14 cellular contexts compared by ENCODE assay signal in the genomic region with DNA sequence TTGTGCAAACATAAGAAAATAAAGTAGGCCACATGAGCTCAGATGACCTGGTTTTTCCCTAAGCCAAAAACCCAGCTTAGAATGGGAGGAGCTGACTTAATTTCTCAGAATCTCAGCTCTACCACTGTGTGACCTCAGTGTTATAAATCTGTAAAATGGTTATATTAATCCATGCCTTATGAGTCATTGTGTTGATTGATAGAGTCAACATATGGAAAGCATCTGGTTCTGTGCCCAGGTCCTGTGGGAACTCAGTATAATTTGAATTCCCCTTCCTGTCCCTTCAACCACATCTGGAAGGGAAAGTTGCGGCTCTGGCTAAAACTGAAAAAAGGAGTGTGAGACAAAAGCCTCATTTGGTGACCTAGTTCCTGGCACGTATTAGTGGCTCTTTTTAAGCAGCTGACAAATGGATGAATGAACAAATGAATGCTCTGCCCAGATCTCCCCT. TPM values are rescaled to one million over a fixed set of nuclear protein-coding genes. Genes with fewer than 3 reads are reported as not detected.
DNase-seq lines count a peak whose midpoint lies in the region; ATAC-seq and TF ChIP-seq lines count a peak whose summit lies in the region.
"Had no signal": no experiment of that assay in that cellular context is flagged by ENCODE, and none has a peak within 500 bp of the region (broad histone marks: within the 10 kb centered on the region; RNA-seq: fewer than 3 reads in every experiment).

No MANE protein-coding gene starts in this region.

- no peak for TF ChIP-seq CTCF in natural killer cell (IDR thresholded peaks at IDR 0.05)

- peak; percentile 46 for ATAC-seq in activated CD8-positive, alpha-beta memory T cell treated with anti-CD3 and anti-CD28 coated beads, Interleukin-2, amount 10 ng/mL, durations not matched to agents 7 days and 5 days
- ATAC-seq in GM19463 (IDR thresholded peaks at IDR 0.05; ENCODE audit: unreplicated experiment): peak; percentile 30
- peak; percentile 90 for ATAC-seq in activated T-helper 17 cell treated with anti-CD3 and anti-CD28 coated beads, Interleukin-2, amount 50 U/mL, for 72 hours (replicated peaks)
- peak in 2 of 3 donors; percentile 52 to 53 for ATAC-seq in natural killer cell
- ATAC-seq in GM21786 (IDR thresholded peaks at IDR 0.05; ENCODE audit: unreplicated experiment): no peak
- ATAC-seq in GM18498 (IDR thresholded peaks at IDR 0.05; ENCODE audit: unreplicated experiment): no peak
- ATAC-seq: gastrocnemius medialis had no signal

- no peak overlapping the region for H3K4me3 Mint-ChIP-seq in activated CD8-positive, alpha-beta memory T cell treated with anti-CD3 and anti-CD28 coated beads, Interleukin-2, amount 10 ng/mL, durations not matched to agents 7 days and 5 days
- peak overlapping the region; percentile 69 for H3K4me3 Mint-ChIP-seq in activated T-helper 17 cell treated with anti-CD3 and anti-CD28 coated beads, Interleukin-2, amount 50 U/mL, for 72 hours
- H3K4me3 Mint-ChIP-seq in natural killer cell: no peak overlapping the region

- H3K9me3 Mint-ChIP-seq in activated CD8-positive, alpha-beta memory T cell treated with anti-CD3 and anti-CD28 coated beads, Interleukin-2, amount 10 ng/mL, durations not matched to agents 7 days and 5 days (ENCODE audit: low read depth): no peaks in the 10 kb centered on the region
- H3K9me3 Mint-ChIP-seq in activated T-helper 17 cell treated with anti-CD3 and anti-CD28 coated beads, Interleukin-2, amount 50 U/mL, for 72 hours: no peaks in the 10 kb centered on the region
- no peaks in the 10 kb centered on the region for H3K9me3 Mint-ChIP-seq in natural killer cell

- intact Hi-C loops in natural killer cell (cut with micrococcal nuclease): loop anchor here (10.0 kb wide), 1 partner anchor 980 kb away; no protein-coding TSS in a partner anchor

- CTCF ChIA-PET in activated CD8-positive, alpha-beta memory T cell treated with anti-CD3 and anti-CD28 coated beads, Interleukin-2, amount 10 ng/mL, durations not matched to agents 7 days and 5 days (lab: Charles Lee): interaction anchor here (0.6 to 5.0 kb wide), 6 partner anchors 10 to 471 kb away, joined by 3 to 53 read pairs (median 3); no protein-coding TSS in a partner anchor

- H3K4me1 Mint-ChIP-seq in activated CD8-positive, alpha-beta memory T cell treated with anti-CD3 and anti-CD28 coated beads, Interleukin-2, amount 10 ng/mL, durations not matched to agents 7 days and 5 days: peaks cover 11% of the 10 kb centered on the region
- H3K4me1 Mint-ChIP-seq in activated T-helper 17 cell treated with anti-CD3 and anti-CD28 coated beads, Interleukin-2, amount 50 U/mL, for 72 hours: peaks cover 20% of the 10 kb centered on the region
- H3K4me1 Mint-ChIP-seq in natural killer cell: peaks cover 0 to 6% of the 10 kb centered on the region in 2 donors

- DNase-seq in activated CD8-positive, alpha-beta memory T cell treated with anti-CD3 and anti-CD28 coated beads, Interleukin-2, amount 10 ng/mL, durations not matched to agents 7 days and 5 days: no peak
- DNase-seq in activated CD8-positive, alpha-beta memory T cell treated with anti-CD3 and anti-CD28 coated beads, Interleukin-2, amount 50 U/mL, for 48 hours: no peak
- DNase-seq in natural killer cell (no peak), AG20443 (ENCODE audit: low spot score) (no peak)
- DNase-seq: anterior cingulate cortex, DMS153, gastrocnemius medialis, NCI-H146, occipital lobe, substantia nigra had no signal

- no peaks in the 10 kb centered on the region for H3K36me3 Mint-ChIP-seq in activated CD8-positive, alpha-beta memory T cell treated with anti-CD3 and anti-CD28 coated beads, Interleukin-2, amount 10 ng/mL, durations not matched to agents 7 days and 5 days
- H3K36me3 Mint-ChIP-seq in activated T-helper 17 cell treated with anti-CD3 and anti-CD28 coated beads, Interleukin-2, amount 50 U/mL, for 72 hours (ENCODE audit: low read depth): no peaks in the 10 kb centered on the region
- H3K36me3 Mint-ChIP-seq in natural killer cell: no peaks in the 10 kb centered on the region

- no peak overlapping the region for H3K27ac Mint-ChIP-seq in activated CD8-positive, alpha-beta memory T cell treated with anti-CD3 and anti-CD28 coated beads, Interleukin-2, amount 10 ng/mL, durations not matched to agents 7 days and 5 days
- H3K27ac Mint-ChIP-seq in activated T-helper 17 cell treated with anti-CD3 and anti-CD28 coated beads, Interleukin-2, amount 50 U/mL, for 72 hours: peak overlapping the region; percentile 87
- no peak overlapping the region for H3K27ac Mint-ChIP-seq in natural killer cell

- H3K27me3 Mint-ChIP-seq in activated CD8-positive, alpha-beta memory T cell treated with anti-CD3 and anti-CD28 coated beads, Interleukin-2, amount 10 ng/mL, durations not matched to agents 7 days and 5 days: peaks cover 8% of the 10 kb centered on the region
- H3K27me3 Mint-ChIP-seq in activated T-helper 17 cell treated with anti-CD3 and anti-CD28 coated beads, Interleukin-2, amount 50 U/mL, for 72 hours: no peaks in the 10 kb centered on the region
- H3K27me3 Mint-ChIP-seq in natural killer cell (ENCODE audit: low read depth in 2 of 2): peaks cover 6 to 12% of the 10 kb centered on the region in 2 donors

RNA-seq across cellular contexts. Expression of a gene that starts 25.7 kb away (rescaled TPM):
- 10 to 100 TPM; 10.5 to 11.8 TPM for total RNA-seq in activated CD8-positive, alpha-beta memory T cell treated with anti-CD3 and anti-CD28 coated beads, Interleukin-2, amount 10 ng/mL, durations not matched to agents 7 days and 5 days
- total RNA-seq in activated T-helper 17 cell treated with anti-CD3 and anti-CD28 coated beads, Interleukin-2, amount 50 U/mL, for 72 hours: 10 to 100 TPM in 1 of 2 donors, 1 to 10 TPM in 1; 7.5 to 11.2 TPM
- 1 to 10 TPM; 1.2 to 2.8 (median 2.6) TPM for total RNA-seq in natural killer cell

RNA-seq across cellular contexts. Expression of a gene that starts 55.0 kb away (rescaled TPM):
- total RNA-seq in activated CD8-positive, alpha-beta memory T cell treated with anti-CD3 and anti-CD28 coated beads, Interleukin-2, amount 10 ng/mL, durations not matched to agents 7 days and 5 days: 10 to 100 TPM; 76.4 to 92.2 TPM
- total RNA-seq in activated T-helper 17 cell treated with anti-CD3 and anti-CD28 coated beads, Interleukin-2, amount 50 U/mL, for 72 hours: 10 to 100 TPM; 34.9 to 49.4 TPM
- 100 to 1,000 TPM; 265 to 347 (median 283) TPM for total RNA-seq in natural killer cell

Comparison
In these comparisons a context has a peak if more than half of its experiments do, and no peak if none do; other contexts are left out.
1. ATAC-seq: peak in activated CD8-positive, alpha-beta memory T cell treated with anti-CD3 and anti-CD28 coated beads, Interleukin-2, amount 10 ng/mL, durations not matched to agents 7 days and 5 days (single experiment), GM19463 (single experiment), activated T-helper 17 cell treated with anti-CD3 and anti-CD28 coated beads, Interleukin-2, amount 50 U/mL, for 72 hours (single experiment) and natural killer cell (2 of 3); none in GM21786 (single experiment) and GM18498 (single experiment).